Comparison of ENCODE assay signal across 8 cellular contexts in genomic region chr1:23344987-23345472, GRCh38. TPM values are rescaled to one million over a fixed set of nuclear protein-coding genes. Genes with fewer than 3 reads are reported as not detected.
DNase-seq lines count a peak whose midpoint lies in the region; ATAC-seq, FAIRE-seq and TF ChIP-seq lines count a peak whose summit lies in the region.

No MANE protein-coding gene starts in this region.

- H3K23ac ChIP-seq in neuronal stem cell (ENCODE audit: low read depth, low read length, poor library complexity): no peak overlapping the region

- peak; percentile 75 for DNase-seq in NCI-H82 (lab: John Stamatoyannopoulos, UW)
- no peak for DNase-seq in NCI-H82 treated with DMSO at 0.1 percent for 48 hours (lab: John Stamatoyannopoulos, UW; ENCODE audit: unreplicated experiment)
- no peak for DNase-seq in Panc1 (ENCODE audit: low read depth, low spot score)
- DNase-seq in neuronal stem cell (ENCODE audit: low spot score): no peak
- no peak for DNase-seq in AML-193 (lab: John Stamatoyannopoulos, UW)
- DNase-seq in inferior parietal cortex (ENCODE audit: extremely low spot score): no peak
- DNase-seq in stimulated activated CD4-positive, alpha-beta T cell treated with anti-CD3 and anti-CD28 coated beads, Interleukin-2, amount 100 ng/mL, for 24 hours: no peak

- peak overlapping the region; percentile 62 for H2BK5ac ChIP-seq in neuronal stem cell (ENCODE audit: low read length)

- BruUV-seq in Panc1 (replicated peaks; lab: Mats Ljungman, UMichigan): TSS peak; percentile 95

- POLR2A ChIA-PET in Panc1 (lab: Charles Lee): interaction anchor here (0.6 to 1.7 kb wide), 7 partner anchors 17 to 186 kb away, joined by 3 to 8 read pairs (median 4); partner anchors contain the start of gene E2F2

- H3K4ac ChIP-seq in neuronal stem cell (ENCODE audit: low read length): no peak overlapping the region

- no peak overlapping the region for H4K91ac ChIP-seq in neuronal stem cell (ENCODE audit: low read depth, low read length, poor library complexity)

- H2BK15ac ChIP-seq in neuronal stem cell (ENCODE audit: low read length): no peak overlapping the region

- H3K27ac ChIP-seq in Panc1 (ENCODE audit: low read length): peak overlapping the region; percentile 100
- peak overlapping the region; percentile 93 for H3K27ac ChIP-seq in neuronal stem cell (replicated peaks; ENCODE audit: low read length)

- H3K18ac ChIP-seq in neuronal stem cell (ENCODE audit: low read length): peak overlapping the region; percentile 95

- H2BK12ac ChIP-seq in neuronal stem cell (ENCODE audit: low read length): no peak overlapping the region

- H3K4me2 ChIP-seq in neuronal stem cell (ENCODE audit: insufficient read depth, low read length, poor library complexity, severe bottlenecking): peak overlapping the region; percentile 76

- no peak for ATAC-seq in Panc1

- H4K8ac ChIP-seq in neuronal stem cell (ENCODE audit: low read depth, low read length): no peak overlapping the region

- TF ChIP-seq CTCF in Panc1 (IDR thresholded peaks at IDR 0.05): no peak

- in situ Hi-C loops in Panc1 (cut with HindIII; ENCODE audit: low pct_unique_long_range_greater_than_20kb, low sequenced_read_pairs): no loop called here

- H3K4me1 ChIP-seq in Panc1 (ENCODE audit: control insufficient read depth, insufficient read depth, low read length) (peaks cover 19% of the 10 kb centered on the region), neuronal stem cell (ENCODE audit: control insufficient read depth in 2 of 2, insufficient read depth in 1 of 2, low read depth in 1 of 2, low read length in 2 of 2) (peaks cover 0 to 11% of the 10 kb centered on the region in 2 donors)

- no peak overlapping the region for H2AK5ac ChIP-seq in neuronal stem cell (ENCODE audit: low read depth, low read length)

- CTCF ChIA-PET in Panc1 (lab: Charles Lee): interaction anchor here (0.5 to 2.0 kb wide), 3 partner anchors 12 to 79 kb away, joined by 3 to 9 read pairs (median 3); no protein-coding TSS in a partner anchor

- peak overlapping the region; percentile 87 for H3K9ac ChIP-seq in neuronal stem cell (ENCODE audit: low read depth, low read length, poor library complexity)

- no CpG with 5 or more reads among the region's 8 CpGs for WGBS in neuronal stem cell (ENCODE audit: extremely low coverage in 2 of 2, insufficient read length in 2 of 2, insufficient replicate concordance in 1 of 2), 2 donors

- intact Hi-C loops in Panc1 (cut with micrococcal nuclease; ENCODE audit: unreplicated experiment): loop anchor here (2.0 kb wide), 1 partner anchor 60 kb away; no protein-coding TSS in a partner anchor

- H3K36me3 ChIP-seq in Panc1 (ENCODE audit: control insufficient read depth, insufficient read depth, low read length) (peaks cover 10% of the 10 kb centered on the region), neuronal stem cell (replicated peaks in 1 of 2; ENCODE audit: control insufficient read depth in 2 of 2, insufficient read depth in 2 of 2, low read length in 2 of 2) (peaks cover 0 to 21% of the 10 kb centered on the region in 2 donors)

- peak overlapping the region; percentile 71 for H2AFZ ChIP-seq in neuronal stem cell (ENCODE audit: low read length)

- H3K4me3 ChIP-seq in Panc1 (ENCODE audit: low read depth in 2 of 2, low read length in 2 of 2): peak overlapping the region; percentile 81 to 94
- peak overlapping the region; percentile 50 to 74 for H3K4me3 ChIP-seq in neuronal stem cell (ENCODE audit: low read length in 2 of 2)

- H3K9me3 ChIP-seq in Panc1 (ENCODE audit: control insufficient read depth, insufficient read depth, low read depth, low read length): no peaks in the 10 kb centered on the region
- peaks cover 0 to 4% of the 10 kb centered on the region in 2 donors for H3K9me3 ChIP-seq in neuronal stem cell (replicated peaks in 1 of 2; ENCODE audit: control insufficient read depth in 2 of 2, insufficient read depth in 1 of 2, low read depth in 1 of 2, low read length in 2 of 2)

- H3K14ac ChIP-seq in neuronal stem cell (ENCODE audit: low read length): no peak overlapping the region

- FAIRE-seq in endometrium (lab: Jason Lieb, UNC): peak; percentile 12

- H3K27me3 ChIP-seq in Panc1 (ENCODE audit: control insufficient read depth, insufficient read depth, low read length): no peaks in the 10 kb centered on the region
- no peaks in the 10 kb centered on the region for H3K27me3 ChIP-seq in neuronal stem cell (ENCODE audit: control insufficient read depth in 3 of 3, insufficient read depth in 3 of 3, low read depth in 1 of 3, low read length in 3 of 3)

- H2BK120ac ChIP-seq in neuronal stem cell (ENCODE audit: low read depth, low read length): no peak overlapping the region

- no peaks in the 10 kb centered on the region for H3K79me1 ChIP-seq in neuronal stem cell (ENCODE audit: low read depth, low read length)

RNA-seq across cellular contexts. Expression of gene HNRNPR, which starts 0.9 kb away (rescaled TPM):
- total RNA-seq in Panc1 (2021; ENCODE audit: unreplicated experiment): 173 TPM
- polyA plus RNA-seq in Panc1 (2012; ENCODE audit: insufficient read length): 117 TPM
- 240 TPM for polyA plus RNA-seq in neuronal stem cell (2013, experiment 1 of 2)
- polyA plus RNA-seq in neuronal stem cell (2013, experiment 2 of 2): 241 TPM

RNA-seq across cellular contexts. Expression of gene ZNF436, which starts 24.6 kb away (rescaled TPM):
- 16.0 TPM for total RNA-seq in Panc1 (2021; ENCODE audit: unreplicated experiment)
- polyA plus RNA-seq in Panc1 (2012; ENCODE audit: insufficient read length): 8.0 TPM
- 5.8 TPM for polyA plus RNA-seq in neuronal stem cell (2013, experiment 1 of 2)
- 5.8 TPM for polyA plus RNA-seq in neuronal stem cell (2013, experiment 2 of 2)
